In genomic region chr19:11738746-11739620, GRCh38 we compare ENCODE assay signal across 8 cellular contexts. TPM values are rescaled to one million over a fixed set of nuclear protein-coding genes. Genes with fewer than 3 reads are reported as not detected.
DNase-seq lines count a peak whose midpoint lies in the region; TF ChIP-seq lines count a peak whose summit lies in the region.

Gene ZNF823, minus strand, starts transcription at chr19:11738946. Its CDS starts 127 bp downstream, at chr19:11738819.

- peak within 1 kb of the TSS; percentile 84 for H3K4me3 ChIP-seq in HFF-Myc (replicated peaks; ENCODE audit: low read depth, low read length)

- no peak for TF ChIP-seq CTCF in HFF-Myc (IDR thresholded peaks at IDR 0.05; ENCODE audit: low read depth, low read length, missing control alignments)

- DNase-seq in GM04504 (ENCODE audit: low read depth) (peak; percentile 97), HFF-Myc (ENCODE audit: extremely low read depth, low read depth) (peak; percentile 96), MV-4-11 (lab: John Stamatoyannopoulos, UW) (peak; percentile 98), SK-N-DZ (ENCODE audit: low spot score) (peak; percentile 98), globus pallidus (ENCODE audit: low spot score) (peak; percentile 99), non-pigmented ciliary epithelial cell (ENCODE audit: low read depth) (peak; percentile 88), superior temporal gyrus (ENCODE audit: extremely low spot score) (peak; percentile 99)
- peak; percentile 98 for DNase-seq in activated naive CD4-positive, alpha-beta T cell treated with anti-CD3 and anti-CD28 coated beads, Interleukin-2, amount 50 U/mL, for 16 hours

RNA-seq across cellular contexts. Expression of gene ZNF823, which starts in this region (rescaled TPM):
- polyA plus RNA-seq in SK-N-DZ (2014; cell fraction: cytosol; rRNA removed), result 6.4 and 7.8 TPM in 2 replicates
- 6.5 and 11.8 TPM in 2 replicates for polyA plus RNA-seq in SK-N-DZ (2014; cell fraction: nucleus; rRNA removed)

Comparison
In these comparisons a context has a peak if more than half of its experiments do, and no peak if none do; other contexts are left out.
1. Peak in every context shown above with its lines: DNase-seq and H3K4me3 ChIP-seq.